In genomic region chr10:120854388-120854787, GRCh38 we compare ENCODE assay signal across 20 cellular contexts. TPM values are rescaled to one million over a fixed set of nuclear protein-coding genes. Genes with fewer than 3 reads are reported as not detected.
DNase-seq lines count a peak whose midpoint lies in the region; ATAC-seq, FAIRE-seq and TF ChIP-seq lines count a peak whose summit lies in the region.
"Had no signal": no experiment of that assay in that cellular context is flagged by ENCODE, and none has a peak within 500 bp of the region (broad histone marks: within the 10 kb centered on the region; RNA-seq: fewer than 3 reads in every experiment).

No MANE protein-coding gene starts in this region.

- no peaks in the 10 kb centered on the region for H4K20me1 ChIP-seq in GM12878 (ENCODE audit: control insufficient read depth, insufficient read depth)

- H3K27ac Mint-ChIP-seq in activated naive CD8-positive, alpha-beta T cell treated with anti-CD3 and anti-CD28 coated beads for 36 hours: peak overlapping the region; percentile 8
- no peak overlapping the region for H3K27ac Mint-ChIP-seq in activated naive CD8-positive, alpha-beta T cell treated with anti-CD3 and anti-CD28 coated beads, Interleukin-2, amount 50 U/mL, for 24 hours
- no peak overlapping the region for H3K27ac Mint-ChIP-seq in neural crest cell (ENCODE audit: unreplicated experiment)

- CTCF ChIA-PET in GM12878 (lab: Yijun Ruan, JAX): no interaction called here

- H3K4me3 Mint-ChIP-seq in activated naive CD8-positive, alpha-beta T cell treated with anti-CD3 and anti-CD28 coated beads for 36 hours: no peak overlapping the region
- no peak overlapping the region for H3K4me3 Mint-ChIP-seq in activated naive CD8-positive, alpha-beta T cell treated with anti-CD3 and anti-CD28 coated beads, Interleukin-2, amount 50 U/mL, for 24 hours
- H3K4me3 Mint-ChIP-seq in neural crest cell: peak overlapping the region; percentile 48

- peaks cover 41% of the 10 kb centered on the region for H3K79me2 ChIP-seq in GM12878 (ENCODE audit: control insufficient read depth, insufficient read depth, low read length)

- H3K4me1 Mint-ChIP-seq in activated naive CD8-positive, alpha-beta T cell treated with anti-CD3 and anti-CD28 coated beads for 36 hours: peaks cover 33% of the 10 kb centered on the region
- peaks cover 42% of the 10 kb centered on the region for H3K4me1 Mint-ChIP-seq in activated naive CD8-positive, alpha-beta T cell treated with anti-CD3 and anti-CD28 coated beads, Interleukin-2, amount 50 U/mL, for 24 hours
- H3K4me1 Mint-ChIP-seq in neural crest cell: peaks cover 26% of the 10 kb centered on the region

- peaks cover 4% of the 10 kb centered on the region; the same call in 2 of the 3 replicates for H3K9me3 ChIP-seq in GM12878 (replicated peaks; ENCODE audit: control insufficient read depth, insufficient read depth, low read length)
- H3K9me3 ChIP-seq: SK-N-SH had no signal

- no TSS peak for BruUV-seq in GM12878 (replicated peaks; lab: Mats Ljungman, UMichigan)

- no peak overlapping the region; the same call in 1 of the 2 replicates for H3K4me2 ChIP-seq in GM12878 (ENCODE audit: control insufficient read depth, insufficient read depth)
- H3K4me2 ChIP-seq: SK-N-SH had no signal

- peaks cover 0 to 5% of the 10 kb centered on the region in 2 experiments; a peak in 2 of 4 replicates for H3K36me3 ChIP-seq in GM12878 (ENCODE audit: control insufficient read depth in 2 of 2, insufficient read depth in 2 of 2, low read length in 1 of 2)

- WGBS in GM12878 (ENCODE audit: insufficient coverage, insufficient replicate concordance, low lambda C conversion rate, missing lambda C conversion rate): 69% methylated on average over 2 of the region's 2 CpGs

- intact Hi-C loops in GM12878 (cut with micrococcal nuclease; ENCODE audit: unreplicated experiment): no loop called here

- RAD21 ChIA-PET in GM12878 (lab: Charles Lee; ENCODE audit: unreplicated experiment): no interaction called here

- no peak for TF ChIP-seq CTCF in GM12878 (IDR thresholded peaks at IDR 0.05 in 2 of 3, conservative IDR thresholded peaks at IDR 0.05 in 1 of 3; ENCODE audit: control insufficient read depth in 2 of 3, extremely low read depth in 1 of 3, insufficient read depth in 1 of 3, low read depth in 3 of 3, low read length in 3 of 3)
- no peak for TF ChIP-seq CTCF in neural crest cell (conservative IDR thresholded peaks at IDR 0.05)

- in situ Hi-C loops in GM12878 (cut with MboI): no loop called here

- no peaks in the 10 kb centered on the region for H3K4me1 ChIP-seq in GM12878 (ENCODE audit: control insufficient read depth, insufficient read depth, low read length)

- no peak for FAIRE-seq in GM12878 (lab: Jason Lieb, UNC)
- FAIRE-seq: RCC 7860 had no signal

- no peaks in the 10 kb centered on the region for H3K27me3 ChIP-seq in GM12878 (replicated peaks in 1 of 2; ENCODE audit: control insufficient read depth in 2 of 2, insufficient read depth in 2 of 2, low read length in 1 of 2)

- POLR2A ChIA-PET in GM12878 (lab: Charles Lee): no interaction called here

- SMC1A ChIA-PET in GM12878 (lab: Charles Lee; ENCODE audit: uncharacterized antibody, unreplicated experiment): no interaction called here

- no peak for TF ChIP-seq EP300 in GM12878 (IDR thresholded peaks at IDR 0.05; ENCODE audit: borderline replicate concordance in 1 of 2, control insufficient read depth in 1 of 2, low read depth in 2 of 2, low read length in 2 of 2)

- no peak for TF ChIP-seq RAD21 in GM12878 (IDR thresholded peaks at IDR 0.05; ENCODE audit: insufficient read depth, low read depth, low read length)

- H2AFZ ChIP-seq in GM12878 (ENCODE audit: control insufficient read depth, low read depth, low read length): no peak overlapping the region

- no peak for ATAC-seq in activated naive CD8-positive, alpha-beta T cell treated with anti-CD3 and anti-CD28 coated beads, Interleukin-2, amount 50 U/mL, for 24 hours
- no peak for ATAC-seq in GM12878
- no peak for ATAC-seq in GM18517 (IDR thresholded peaks at IDR 0.05; ENCODE audit: unreplicated experiment)
- no peak for ATAC-seq in HG02852 (IDR thresholded peaks at IDR 0.05; ENCODE audit: unreplicated experiment)

- no peak overlapping the region for H3K27ac ChIP-seq in GM12878 (ENCODE audit: control insufficient read depth, insufficient read depth)

- TF ChIP-seq POLR2A in GM12878 (IDR thresholded peaks at IDR 0.05; ENCODE audit: low read depth, low read length): no peak

- no peak for DNase-seq in activated naive CD8-positive, alpha-beta T cell treated with anti-CD3 and anti-CD28 coated beads for 36 hours
- DNase-seq in activated naive CD8-positive, alpha-beta T cell treated with anti-CD3 and anti-CD28 coated beads, Interleukin-2, amount 50 U/mL, for 24 hours: no peak
- DNase-seq in MV-4-11 (lab: John Stamatoyannopoulos, UW): peak; percentile 47
- no peak for DNase-seq in GM12878 (ENCODE audit: low read depth, low spot score)
- DNase-seq in neural crest cell (ENCODE audit: low read depth, low spot score): no peak
- DNase-seq in stimulated activated CD4-positive, alpha-beta T cell treated with anti-CD3 and anti-CD28 coated beads, Interleukin-4, amount 100 ng/mL, for 4 hours: no peak
- DNase-seq: 8988T; ACHN; CD4-positive, CD25-positive, alpha-beta regulatory T cell; COR-L47; DMS53; NCI-H1694; NCI-H2029 treated with DMSO at 0.1 percent for 48 hours; NCI-H2227 treated with DMSO at 0.1 percent for 48 hours; NCI-H526 treated with DMSO at 0.1 percent for 48 hours; OCI-M1; SK-N-SH had no signal

- H3K36me3 Mint-ChIP-seq in activated naive CD8-positive, alpha-beta T cell treated with anti-CD3 and anti-CD28 coated beads for 36 hours: peaks cover 28% of the 10 kb centered on the region
- peaks cover 35% of the 10 kb centered on the region for H3K36me3 Mint-ChIP-seq in activated naive CD8-positive, alpha-beta T cell treated with anti-CD3 and anti-CD28 coated beads, Interleukin-2, amount 50 U/mL, for 24 hours (ENCODE audit: low read depth)
- peaks cover 13% of the 10 kb centered on the region for H3K36me3 Mint-ChIP-seq in neural crest cell (ENCODE audit: low read depth)

- H3K9me3 Mint-ChIP-seq in activated naive CD8-positive, alpha-beta T cell treated with anti-CD3 and anti-CD28 coated beads for 36 hours: no peaks in the 10 kb centered on the region
- peaks cover 8% of the 10 kb centered on the region for H3K9me3 Mint-ChIP-seq in activated naive CD8-positive, alpha-beta T cell treated with anti-CD3 and anti-CD28 coated beads, Interleukin-2, amount 50 U/mL, for 24 hours
- H3K9me3 Mint-ChIP-seq in neural crest cell: peaks cover 2% of the 10 kb centered on the region

- peak overlapping the region; percentile 46; the same call in 1 of the 2 replicates for H3K4me3 ChIP-seq in GM12878

- H3K9ac ChIP-seq in GM12878 (ENCODE audit: control insufficient read depth, insufficient read depth, low read length): no peak overlapping the region
- H3K9ac ChIP-seq: SK-N-SH had no signal

- no peaks in the 10 kb centered on the region for H3K27me3 Mint-ChIP-seq in activated naive CD8-positive, alpha-beta T cell treated with anti-CD3 and anti-CD28 coated beads for 36 hours
- H3K27me3 Mint-ChIP-seq in activated naive CD8-positive, alpha-beta T cell treated with anti-CD3 and anti-CD28 coated beads, Interleukin-2, amount 50 U/mL, for 24 hours: no peaks in the 10 kb centered on the region
- H3K27me3 Mint-ChIP-seq in neural crest cell (ENCODE audit: low read depth): no peaks in the 10 kb centered on the region
- H3K27me3 Mint-ChIP-seq: CD4-positive, CD25-positive, alpha-beta regulatory T cell had no signal

TF ChIP-seq in GM12878, 131 proteins besides CTCF, POLR2A, EP300 and RAD21 (continues in another document):
- TF ChIP-seq HCFC1 (IDR thresholded peaks at IDR 0.05; ENCODE audit: low read length): no peak
- TF ChIP-seq MTA2 (IDR thresholded peaks at IDR 0.05; ENCODE audit: low read depth): peak; percentile 88
- no peak for TF ChIP-seq KDM1A (IDR thresholded peaks at IDR 0.05; ENCODE audit: borderline replicate concordance)
- TF ChIP-seq IRF4 (IDR thresholded peaks at IDR 0.05; ENCODE audit: low read depth, low read length): no peak
- TF ChIP-seq, protein P1, sequence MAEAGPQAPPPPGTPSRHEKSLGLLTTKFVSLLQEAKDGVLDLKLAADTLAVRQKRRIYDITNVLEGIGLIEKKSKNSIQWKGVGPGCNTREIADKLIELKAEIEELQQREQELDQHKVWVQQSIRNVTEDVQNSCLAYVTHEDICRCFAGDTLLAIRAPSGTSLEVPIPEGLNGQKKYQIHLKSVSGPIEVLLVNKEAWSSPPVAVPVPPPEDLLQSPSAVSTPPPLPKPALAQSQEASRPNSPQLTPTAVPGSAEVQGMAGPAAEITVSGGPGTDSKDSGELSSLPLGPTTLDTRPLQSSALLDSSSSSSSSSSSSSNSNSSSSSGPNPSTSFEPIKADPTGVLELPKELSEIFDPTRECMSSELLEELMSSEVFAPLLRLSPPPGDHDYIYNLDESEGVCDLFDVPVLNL (IDR thresholded peaks at IDR 0.05; ENCODE audit: low read depth, low read length): no peak
- TF ChIP-seq ZZZ3 (IDR thresholded peaks at IDR 0.05; ENCODE audit: control insufficient read depth, insufficient read length, low read depth): no peak
- TF ChIP-seq IKZF1 (conservative IDR thresholded peaks at IDR 0.05): peak; percentile 47

RNA-seq across cellular contexts. Expression of gene WDR11, which starts 3.2 kb away (rescaled TPM):
- total RNA-seq in activated naive CD8-positive, alpha-beta T cell treated with anti-CD3 and anti-CD28 coated beads for 36 hours: 10 to 100 TPM; 34.4 to 34.5 TPM
- 514 and 534 TPM in 2 replicates for total RNA-seq in GM12878 (2013; cell fraction: nucleolus; rRNA removed)
- total RNA-seq in GM12878 (2014; rRNA removed) (47.3 and 50.6 TPM in 2 replicates), GM12878 (2014; rRNA removed; fragmentation: Illumina TruSeq; extraction: Trizol) (44.6 and 46.3 TPM in 2 replicates), GM12878 (2021) (38.2 and 43.4 TPM in 2 replicates), neural crest cell (45.4 and 52.5 TPM in 2 replicates)
- 33.3 TPM for polyA plus RNA-seq in GM12878 (2011; ENCODE audit: low read depth)
- polyA plus RNA-seq in GM12878 (2011; rRNA removed) (132 and 149 TPM in 2 replicates), GM12878 (2014; fragmentation: Illumina TruSeq; extraction: Trizol) (52.5 and 63.7 TPM in 2 replicates), GM12878 (2014; fragmentation: Nextera tagmentation; extraction: Ambion mirVana) (10 to 100 TPM; 21.3 to 26.0 TPM), GM12878 (2014; rRNA removed) (39.1 and 41.9 TPM in 2 replicates), GM12878 (2016; fragmentation: Nextera tagmentation; extraction: Ambion mirVana) (10 to 100 TPM; 27.0 to 29.9 TPM)
- polyA plus RNA-seq in GM12878 (2011; cell fraction: cytosol; rRNA removed): 51.0 and 68.1 TPM in 2 replicates
- 180 and 189 TPM in 2 replicates for polyA plus RNA-seq in GM12878 (2011; cell fraction: nucleus; rRNA removed)
- 31.7 and 35.8 TPM in 2 replicates for polyA plus RNA-seq in GM12878 (2012)
- polyA minus RNA-seq in GM12878 (2011; rRNA and poly(A)+ RNA removed): 194 and 329 TPM in 2 replicates
- 38.8 and 41.6 TPM in 2 replicates for polyA minus RNA-seq in GM12878 (2011; cell fraction: cytosol; rRNA and poly(A)+ RNA removed)
- polyA minus RNA-seq in GM12878 (2011; cell fraction: nucleus; rRNA and poly(A)+ RNA removed): 103 and 138 TPM in 2 replicates
